11 cellular contexts compared by ENCODE assay signal in genomic region chr2:109438773-109439191, GRCh38.
DNase-seq lines count a peak whose midpoint lies in the region; ATAC-seq and TF ChIP-seq lines count a peak whose summit lies in the region.
"Had no signal": no experiment of that assay in that cellular context is flagged by ENCODE, and none has a peak within 500 bp of the region (broad histone marks: within the 10 kb centered on the region; RNA-seq: fewer than 3 reads in every experiment).

No MANE protein-coding gene starts in this region.

- H3K4me1 ChIP-seq in heart left ventricle (peaks cover 5 to 42% (median 27%) of the 10 kb centered on the region in 12 donors), sigmoid colon (no peaks in the 10 kb centered on the region)

- H3K27me3 ChIP-seq in heart left ventricle (no peaks in the 10 kb centered on the region), sigmoid colon (no peaks in the 10 kb centered on the region)

- H3K27ac ChIP-seq in angular gyrus (ENCODE audit: low read depth, low read length), result peak overlapping the region; percentile 26
- H3K27ac ChIP-seq in heart left ventricle, result peak overlapping the region in 10 of 12 donors; percentile 17 to 79 (median 42)
- H3K27ac ChIP-seq in sigmoid colon, result peak overlapping the region in 2 of 4 donors; percentile 20 to 61

- DNase-seq in GM04504 (ENCODE audit: low read depth), result peak; percentile 70
- DNase-seq in heart left ventricle, result peak in 4 of 5 donors; percentile 25 to 82 (median 60)
- peak; percentile 57 for DNase-seq in sigmoid colon
- no peak for DNase-seq in stimulated activated CD4-positive, alpha-beta T cell treated with anti-CD3 and anti-CD28 coated beads, Interleukin-15, amount 100 ng/mL, for 24 hours
- no peak for DNase-seq in NCI-H526 (lab: John Stamatoyannopoulos, UW)
- DNase-seq: activated CD4-positive, CD25-positive, alpha-beta regulatory T cell; kidney; NCI-H748 treated with DMSO at 0.1 percent for 48 hours had no signal

- H3K4me3 ChIP-seq in heart left ventricle, result no peak overlapping the region
- H3K4me3 ChIP-seq in sigmoid colon, result no peak overlapping the region

- 37 to 50% (median 48%) methylated on average over 3 of the region's 3 CpGs for WGBS in heart left ventricle, 4 donors
- 78 to 81% methylated on average over 3 of the region's 3 CpGs for WGBS in sigmoid colon, 2 donors

- ATAC-seq in heart left ventricle (peak; percentile 64 to 87 (median 80)), GM21786 (IDR thresholded peaks at IDR 0.05; ENCODE audit: unreplicated experiment) (no peak), GM21390 (IDR thresholded peaks at IDR 0.05; ENCODE audit: unreplicated experiment) (no peak)

- no peak for TF ChIP-seq POLR2A in heart left ventricle (IDR thresholded peaks at IDR 0.05)
- no peak for TF ChIP-seq POLR2A in sigmoid colon (IDR thresholded peaks at IDR 0.05)

- peaks cover 0 to 32% (median 13%) of the 10 kb centered on the region in 12 donors for H3K9me3 ChIP-seq in heart left ventricle
- H3K9me3 ChIP-seq in sigmoid colon, result peaks cover 0 to 7% (median 2%) of the 10 kb centered on the region in 4 donors

- TF ChIP-seq EP300 in sigmoid colon (IDR thresholded peaks at IDR 0.05), result no peak

- peaks cover 0 to 8% (median 0%) of the 10 kb centered on the region in 9 donors for H3K36me3 ChIP-seq in heart left ventricle
- peaks cover 0 to 28% (median 5%) of the 10 kb centered on the region in 4 donors for H3K36me3 ChIP-seq in sigmoid colon

- TF ChIP-seq CTCF in heart left ventricle (IDR thresholded peaks at IDR 0.05), result no peak
- no peak for TF ChIP-seq CTCF in sigmoid colon (IDR thresholded peaks at IDR 0.05)

- intact Hi-C loops in heart left ventricle (cut with DNase I), result loop anchor here in 2 of 10 donors (5.0 to 10.0 kb wide), 2 partner anchors 46 to 311 kb away; partner anchors contain the start of gene SH3RF3 (in 1 of the 2)
- intact Hi-C loops in sigmoid colon (cut with DNase I), result no loop called here

Comparison
In these comparisons a context has a peak if more than half of its experiments do, and no peak if none do; other contexts are left out.
1. DNase-seq: peak in GM04504 (single experiment), heart left ventricle (4 of 5) and sigmoid colon (single experiment); none in stimulated activated CD4-positive, alpha-beta T cell treated with anti-CD3 and anti-CD28 coated beads, Interleukin-15, amount 100 ng/mL, for 24 hours (single experiment) and NCI-H526 (0 of 2).
2. ATAC-seq: peak in heart left ventricle (4 of 4); none in GM21786 (single experiment) and GM21390 (single experiment).